9 cellular contexts compared by ENCODE assay signal in genomic region chr9:93441181-93441580, GRCh38.
"Had no signal": no experiment of that assay in that cellular context is flagged by ENCODE, and none has a peak within 500 bp of the region (broad histone marks: within the 10 kb centered on the region; RNA-seq: fewer than 3 reads in every experiment).

No MANE protein-coding gene starts in this region.

- FAIRE-seq: HTR-8/SVneo had no signal

- H3K9me3 ChIP-seq: HAP-1 had no signal

- H3K4me3 Mint-ChIP-seq: HFFc6 had no signal

- H3K27me3 Mint-ChIP-seq: IgD-negative memory B cell had no signal

- H3K27ac ChIP-seq: KMS-11 had no signal

- DNase-seq: GOT3, H7, HFFc6, KBM-7 had no signal

- ATAC-seq: HCT116 had no signal

- H3K4me3 ChIP-seq: HAP-1 had no signal

- H3K4me1 ChIP-seq: HAP-1 had no signal

- H3K4me2 ChIP-seq: KMS-11 had no signal

- H3K27ac Mint-ChIP-seq: HFFc6, IgD-negative memory B cell had no signal

- H3K4me1 Mint-ChIP-seq: IgD-negative memory B cell had no signal

- H3K9ac ChIP-seq: KMS-11 had no signal

- H3K9me3 Mint-ChIP-seq: HFFc6, IgD-negative memory B cell had no signal
